In the genomic region with DNA sequence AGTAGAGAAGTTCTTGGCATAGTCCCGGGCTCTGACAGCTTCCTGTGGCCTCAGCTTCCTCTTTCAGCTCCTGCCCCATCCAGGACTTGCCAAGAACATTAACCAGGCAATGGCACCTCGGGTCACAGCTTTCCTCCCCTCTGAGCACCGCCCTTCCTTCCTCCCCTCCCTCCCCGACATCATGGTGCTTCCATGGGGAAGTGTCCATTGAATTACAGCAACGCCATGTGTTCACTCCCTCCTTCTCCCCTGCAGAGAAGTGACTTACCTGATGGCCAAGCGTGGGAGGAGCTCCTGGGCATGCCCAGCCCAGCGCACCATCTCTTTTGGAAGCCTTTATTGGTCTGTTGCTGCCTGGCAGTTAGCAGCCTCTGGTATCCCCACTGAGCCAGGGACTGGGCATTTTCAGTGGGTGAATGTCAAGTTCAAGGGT, we compare ENCODE assay signal across 2 cellular contexts.
TF ChIP-seq lines count a peak whose summit lies in the region.

No MANE protein-coding gene starts in this region.

TF ChIP-seq in HepG2, 621 proteins besides CTCF, POLR2A, EP300 and RAD21 (continued from another document):
- TF ChIP-seq, protein P1, sequence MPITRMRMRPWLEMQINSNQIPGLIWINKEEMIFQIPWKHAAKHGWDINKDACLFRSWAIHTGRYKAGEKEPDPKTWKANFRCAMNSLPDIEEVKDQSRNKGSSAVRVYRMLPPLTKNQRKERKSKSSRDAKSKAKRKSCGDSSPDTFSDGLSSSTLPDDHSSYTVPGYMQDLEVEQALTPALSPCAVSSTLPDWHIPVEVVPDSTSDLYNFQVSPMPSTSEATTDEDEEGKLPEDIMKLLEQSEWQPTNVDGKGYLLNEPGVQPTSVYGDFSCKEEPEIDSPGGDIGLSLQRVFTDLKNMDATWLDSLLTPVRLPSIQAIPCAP (CRISPR knock-in tag; IDR thresholded peaks at IDR 0.05; ENCODE audit: low read depth) = no peak
- TF ChIP-seq, protein P2, sequence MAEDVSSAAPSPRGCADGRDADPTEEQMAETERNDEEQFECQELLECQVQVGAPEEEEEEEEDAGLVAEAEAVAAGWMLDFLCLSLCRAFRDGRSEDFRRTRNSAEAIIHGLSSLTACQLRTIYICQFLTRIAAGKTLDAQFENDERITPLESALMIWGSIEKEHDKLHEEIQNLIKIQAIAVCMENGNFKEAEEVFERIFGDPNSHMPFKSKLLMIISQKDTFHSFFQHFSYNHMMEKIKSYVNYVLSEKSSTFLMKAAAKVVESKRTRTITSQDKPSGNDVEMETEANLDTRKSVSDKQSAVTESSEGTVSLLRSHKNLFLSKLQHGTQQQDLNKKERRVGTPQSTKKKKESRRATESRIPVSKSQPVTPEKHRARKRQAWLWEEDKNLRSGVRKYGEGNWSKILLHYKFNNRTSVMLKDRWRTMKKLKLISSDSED (CRISPR knock-in tag; IDR thresholded peaks at IDR 0.05) = no peak
- TF ChIP-seq, protein P3, sequence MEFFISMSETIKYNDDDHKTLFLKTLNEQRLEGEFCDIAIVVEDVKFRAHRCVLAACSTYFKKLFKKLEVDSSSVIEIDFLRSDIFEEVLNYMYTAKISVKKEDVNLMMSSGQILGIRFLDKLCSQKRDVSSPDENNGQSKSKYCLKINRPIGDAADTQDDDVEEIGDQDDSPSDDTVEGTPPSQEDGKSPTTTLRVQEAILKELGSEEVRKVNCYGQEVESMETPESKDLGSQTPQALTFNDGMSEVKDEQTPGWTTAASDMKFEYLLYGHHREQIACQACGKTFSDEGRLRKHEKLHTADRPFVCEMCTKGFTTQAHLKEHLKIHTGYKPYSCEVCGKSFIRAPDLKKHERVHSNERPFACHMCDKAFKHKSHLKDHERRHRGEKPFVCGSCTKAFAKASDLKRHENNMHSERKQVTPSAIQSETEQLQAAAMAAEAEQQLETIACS (CRISPR knock-in tag; IDR thresholded peaks at IDR 0.05) = no peak
- no peak for TF ChIP-seq ZFP41 (CRISPR knock-in tag; IDR thresholded peaks at IDR 0.05; ENCODE audit: borderline replicate concordance)
- no peak for TF ChIP-seq FOXP1 (IDR thresholded peaks at IDR 0.05)
- TF ChIP-seq FOXP1 (CRISPR knock-in tag; IDR thresholded peaks at IDR 0.05) = no peak
- TF ChIP-seq, protein P4, sequence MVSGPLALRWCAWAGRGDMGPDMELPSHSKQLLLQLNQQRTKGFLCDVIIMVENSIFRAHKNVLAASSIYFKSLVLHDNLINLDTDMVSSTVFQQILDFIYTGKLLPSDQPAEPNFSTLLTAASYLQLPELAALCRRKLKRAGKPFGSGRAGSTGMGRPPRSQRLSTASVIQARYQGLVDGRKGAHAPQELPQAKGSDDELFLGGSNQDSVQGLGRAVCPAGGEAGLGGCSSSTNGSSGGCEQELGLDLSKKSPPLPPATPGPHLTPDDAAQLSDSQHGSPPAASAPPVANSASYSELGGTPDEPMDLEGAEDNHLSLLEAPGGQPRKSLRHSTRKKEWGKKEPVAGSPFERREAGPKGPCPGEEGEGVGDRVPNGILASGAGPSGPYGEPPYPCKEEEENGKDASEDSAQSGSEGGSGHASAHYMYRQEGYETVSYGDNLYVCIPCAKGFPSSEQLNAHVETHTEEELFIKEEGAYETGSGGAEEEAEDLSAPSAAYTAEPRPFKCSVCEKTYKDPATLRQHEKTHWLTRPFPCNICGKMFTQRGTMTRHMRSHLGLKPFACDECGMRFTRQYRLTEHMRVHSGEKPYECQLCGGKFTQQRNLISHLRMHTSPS (CRISPR knock-in tag; IDR thresholded peaks at IDR 0.05; ENCODE audit: low read depth) = no peak
- TF ChIP-seq PHF21A (CRISPR knock-in tag; IDR thresholded peaks at IDR 0.05) = no peak
- TF ChIP-seq, protein P5, sequence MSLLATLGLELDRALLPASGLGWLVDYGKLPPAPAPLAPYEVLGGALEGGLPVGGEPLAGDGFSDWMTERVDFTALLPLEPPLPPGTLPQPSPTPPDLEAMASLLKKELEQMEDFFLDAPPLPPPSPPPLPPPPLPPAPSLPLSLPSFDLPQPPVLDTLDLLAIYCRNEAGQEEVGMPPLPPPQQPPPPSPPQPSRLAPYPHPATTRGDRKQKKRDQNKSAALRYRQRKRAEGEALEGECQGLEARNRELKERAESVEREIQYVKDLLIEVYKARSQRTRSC (CRISPR knock-in tag; IDR thresholded peaks at IDR 0.05; ENCODE audit: low read depth) = no peak
- TF ChIP-seq ZBTB7B (CRISPR knock-in tag; IDR thresholded peaks at IDR 0.05) = no peak
- TF ChIP-seq MBD4 (IDR thresholded peaks at IDR 0.05; ENCODE audit: borderline replicate concordance, low read length) = no peak
- no peak for TF ChIP-seq ETV6 (CRISPR knock-in tag; conservative IDR thresholded peaks at IDR 0.05)
- TF ChIP-seq ZC3H4 (CRISPR knock-in tag; IDR thresholded peaks at IDR 0.05; ENCODE audit: borderline replicate concordance) = no peak
- no peak for TF ChIP-seq BRCA1 (CRISPR knock-in tag; IDR thresholded peaks at IDR 0.05)
TF ChIP-seq in HepG2: peak in this region for 0.

TF ChIP-seq in HEK293T, 16 proteins besides CTCF, POLR2A, EP300 and RAD21 (continued from another document):
- TF ChIP-seq HDGF (IDR thresholded peaks at IDR 0.05; ENCODE audit: borderline replicate concordance) (no peak), FOXA1 (IDR thresholded peaks at IDR 0.05) (no peak), SUZ12 (IDR thresholded peaks at IDR 0.05) (no peak), ELF4 (IDR thresholded peaks at IDR 0.05) (no peak), FOXK2 (IDR thresholded peaks at IDR 0.05) (no peak), ARNT (IDR thresholded peaks at IDR 0.05) (no peak), TARDBP (IDR thresholded peaks at IDR 0.05) (no peak), FOXM1 (IDR thresholded peaks at IDR 0.05; ENCODE audit: borderline replicate concordance) (no peak), CTBP1 (IDR thresholded peaks at IDR 0.05; ENCODE audit: borderline replicate concordance) (no peak), SP1 (IDR thresholded peaks at IDR 0.05) (no peak)
- TF ChIP-seq, protein P6, sequence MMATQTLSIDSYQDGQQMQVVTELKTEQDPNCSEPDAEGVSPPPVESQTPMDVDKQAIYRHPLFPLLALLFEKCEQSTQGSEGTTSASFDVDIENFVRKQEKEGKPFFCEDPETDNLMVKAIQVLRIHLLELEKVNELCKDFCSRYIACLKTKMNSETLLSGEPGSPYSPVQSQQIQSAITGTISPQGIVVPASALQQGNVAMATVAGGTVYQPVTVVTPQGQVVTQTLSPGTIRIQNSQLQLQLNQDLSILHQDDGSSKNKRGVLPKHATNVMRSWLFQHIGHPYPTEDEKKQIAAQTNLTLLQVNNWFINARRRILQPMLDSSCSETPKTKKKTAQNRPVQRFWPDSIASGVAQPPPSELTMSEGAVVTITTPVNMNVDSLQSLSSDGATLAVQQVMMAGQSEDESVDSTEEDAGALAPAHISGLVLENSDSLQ (IDR thresholded peaks at IDR 0.05) = no peak
TF ChIP-seq in HEK293T: peak in this region for 0.
